1 cellular context compared by ENCODE assay signal in genomic region chr5:170355601-170356098, GRCh38.
TF ChIP-seq lines count a peak whose summit lies in the region.

No MANE protein-coding gene starts in this region.

TF ChIP-seq in H1, 55 proteins besides CTCF, POLR2A, EP300 and RAD21:
- TF ChIP-seq, protein P1, sequence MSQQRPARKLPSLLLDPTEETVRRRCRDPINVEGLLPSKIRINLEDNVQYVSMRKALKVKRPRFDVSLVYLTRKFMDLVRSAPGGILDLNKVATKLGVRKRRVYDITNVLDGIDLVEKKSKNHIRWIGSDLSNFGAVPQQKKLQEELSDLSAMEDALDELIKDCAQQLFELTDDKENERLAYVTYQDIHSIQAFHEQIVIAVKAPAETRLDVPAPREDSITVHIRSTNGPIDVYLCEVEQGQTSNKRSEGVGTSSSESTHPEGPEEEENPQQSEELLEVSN (IDR thresholded peaks at IDR 0.05): no peak
- TF ChIP-seq SIRT6 (IDR thresholded peaks at IDR 0.05; ENCODE audit: low read length) (no peak), RBBP5 (IDR thresholded peaks at IDR 0.05; ENCODE audit: borderline replicate concordance, low read depth, low read length) (no peak), HDAC6 (IDR thresholded peaks at IDR 0.05; ENCODE audit: low read depth, low read length) (no peak)
